In genomic region chr4:105859233-105859632, GRCh38 we compare ENCODE assay signal across 13 cellular contexts. TPM values are rescaled to one million over a fixed set of nuclear protein-coding genes. Genes with fewer than 3 reads are reported as not detected.
DNase-seq lines count a peak whose midpoint lies in the region; ATAC-seq, FAIRE-seq and TF ChIP-seq lines count a peak whose summit lies in the region.
"Had no signal": no experiment of that assay in that cellular context is flagged by ENCODE, and none has a peak within 500 bp of the region (broad histone marks: within the 10 kb centered on the region; RNA-seq: fewer than 3 reads in every experiment).

No MANE protein-coding gene starts in this region.

- ATAC-seq in effector memory CD8-positive, alpha-beta T cell (replicated peaks) = no peak
- ATAC-seq in HG03378 (IDR thresholded peaks at IDR 0.05; ENCODE audit: unreplicated experiment) = no peak
- ATAC-seq: body of pancreas, heart left ventricle had no signal

- no peak for TF ChIP-seq POLR2A in endothelial cell of umbilical vein (IDR thresholded peaks at IDR 0.05; ENCODE audit: low read depth, low read length)

- dilution Hi-C loops in endothelial cell of umbilical vein (cut with MboI; ENCODE audit: extremely low pct_ligation_motif_present, low sequenced_read_pairs) = no loop called here

- POLR2A ChIA-PET in endothelial cell of umbilical vein (lab: Charles Lee) = no interaction called here

- peaks cover 12 to 32% of the 10 kb centered on the region in 2 donors for H3K9me3 Mint-ChIP-seq in effector memory CD8-positive, alpha-beta T cell

- H3K36me3 ChIP-seq in endothelial cell of umbilical vein (ENCODE audit: control insufficient read depth in 2 of 2, extremely low read depth in 1 of 2, insufficient read depth in 2 of 2, low read length in 2 of 2) = no peaks in the 10 kb centered on the region
- H3K36me3 ChIP-seq: heart left ventricle had no signal

- H3K4me3 Mint-ChIP-seq in effector memory CD8-positive, alpha-beta T cell = no peak overlapping the region

- peaks cover 3% of the 10 kb centered on the region for H3K4me1 ChIP-seq in endothelial cell of umbilical vein (ENCODE audit: control insufficient read depth, extremely low read depth, insufficient read depth, low read length)
- H3K4me1 ChIP-seq: body of pancreas, heart left ventricle had no signal

- FAIRE-seq in endothelial cell of umbilical vein (lab: Jason Lieb, UNC) = no peak

- CTCF ChIA-PET in endothelial cell of umbilical vein (lab: Charles Lee) = no interaction called here

- no peaks in the 10 kb centered on the region for H3K9me1 ChIP-seq in endothelial cell of umbilical vein (replicated peaks; ENCODE audit: control insufficient read depth, extremely low read depth, insufficient read depth, low read length)

- no peak overlapping the region for H3K9ac ChIP-seq in endothelial cell of umbilical vein (replicated peaks; ENCODE audit: extremely low read depth, insufficient read depth, low read length)

- intact Hi-C loops in endothelial cell of umbilical vein (cut with micrococcal nuclease) = no loop called here

- H3K9me3 ChIP-seq in endothelial cell of umbilical vein (replicated peaks; ENCODE audit: control insufficient read depth, insufficient read depth, low read length) = no peaks in the 10 kb centered on the region

- H3K4me2 ChIP-seq in endothelial cell of umbilical vein (ENCODE audit: insufficient read depth, low read length) = no peak overlapping the region

- no peaks in the 10 kb centered on the region for H3K27me3 ChIP-seq in endothelial cell of umbilical vein (ENCODE audit: control insufficient read depth in 2 of 2, insufficient read depth in 2 of 2, low read length in 2 of 2)
- H3K27me3 ChIP-seq: body of pancreas, heart left ventricle had no signal

- no peaks in the 10 kb centered on the region for H3K36me3 Mint-ChIP-seq in effector memory CD8-positive, alpha-beta T cell (ENCODE audit: insufficient read depth)

- peak; percentile 9 for DNase-seq in GM10266 (ENCODE audit: extremely low spot score)
- DNase-seq in LoVo (ENCODE audit: low spot score) = peak; percentile 64
- DNase-seq in endothelial cell of umbilical vein (ENCODE audit: low read depth, low spot score) = peak; percentile 59
- peak; percentile 6 for DNase-seq in retinal pigment epithelial cell (ENCODE audit: low read depth)
- no peak for DNase-seq in DMS79 (lab: John Stamatoyannopoulos, UW)
- no peak for DNase-seq in effector memory CD8-positive, alpha-beta T cell
- DNase-seq in activated CD8-positive, alpha-beta memory T cell treated with anti-CD3 and anti-CD28 coated beads, Interleukin-2, amount 50 U/mL, for 4 hours = no peak
- DNase-seq: activated CD4-positive, alpha-beta T cell treated with anti-CD3 and anti-CD28 coated beads, Interleukin-2, amount 50 U/mL, for 48 hours; body of pancreas; heart left ventricle; NCI-H2029 treated with DMSO at 0.1 percent for 48 hours; stimulated activated CD4-positive, alpha-beta T cell treated with anti-CD3 and anti-CD28 coated beads, Interleukin-1b, Interleukin-23, amount 100 ng/mL, for 48 hours had no signal

- no peak overlapping the region for H3K27ac ChIP-seq in endothelial cell of umbilical vein (ENCODE audit: insufficient read depth, low read depth, low read length)
- H3K27ac ChIP-seq: body of pancreas, heart left ventricle had no signal

- H3K27ac Mint-ChIP-seq in effector memory CD8-positive, alpha-beta T cell = no peak overlapping the region

- no peak overlapping the region for H2AFZ ChIP-seq in endothelial cell of umbilical vein (ENCODE audit: low read depth, low read length)

- H3K4me3 ChIP-seq in endothelial cell of umbilical vein (replicated peaks in 1 of 3; ENCODE audit: insufficient read depth in 1 of 3, low read depth in 1 of 3, low read length in 3 of 3) (no peak overlapping the region), retinal pigment epithelial cell (ENCODE audit: low read length) (no peak overlapping the region)
- H3K4me3 ChIP-seq: body of pancreas, heart left ventricle had no signal

- no peaks in the 10 kb centered on the region for H3K79me2 ChIP-seq in endothelial cell of umbilical vein (ENCODE audit: control insufficient read depth, insufficient read depth, low read length)

- no TSS peak for BruUV-seq in endothelial cell of umbilical vein (replicated peaks; lab: Mats Ljungman, UMichigan)

- TF ChIP-seq CTCF in GM10266 (IDR thresholded peaks at IDR 0.05; ENCODE audit: control insufficient read depth, insufficient read depth, low read depth, missing control alignments) (no peak), endothelial cell of umbilical vein (IDR thresholded peaks at IDR 0.05; ENCODE audit: extremely low read depth in 1 of 2, insufficient read depth in 1 of 2, low read depth in 1 of 2, low read length in 2 of 2) (no peak), retinal pigment epithelial cell (conservative IDR thresholded peaks at IDR 0.05; ENCODE audit: low read depth, low read length) (no peak)

- no peaks in the 10 kb centered on the region for H4K20me1 ChIP-seq in endothelial cell of umbilical vein (replicated peaks; ENCODE audit: control insufficient read depth, extremely low read depth, insufficient read depth, low read length)

- H3K27me3 Mint-ChIP-seq in effector memory CD8-positive, alpha-beta T cell = no peaks in the 10 kb centered on the region

- H3K4me1 Mint-ChIP-seq in effector memory CD8-positive, alpha-beta T cell (ENCODE audit: low read depth in 2 of 2) = no peaks in the 10 kb centered on the region

TF ChIP-seq in endothelial cell of umbilical vein, 7 proteins besides CTCF, POLR2A, EP300 and RAD21:
- TF ChIP-seq, protein P1, sequence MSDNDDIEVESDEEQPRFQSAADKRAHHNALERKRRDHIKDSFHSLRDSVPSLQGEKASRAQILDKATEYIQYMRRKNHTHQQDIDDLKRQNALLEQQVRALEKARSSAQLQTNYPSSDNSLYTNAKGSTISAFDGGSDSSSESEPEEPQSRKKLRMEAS (IDR thresholded peaks at IDR 0.05; ENCODE audit: insufficient read depth, insufficient read length) = no peak
- peak; percentile 57 for TF ChIP-seq JUN (IDR thresholded peaks at IDR 0.05; ENCODE audit: borderline replicate concordance, insufficient read depth, insufficient read length, low read depth)
- TF ChIP-seq FOS (IDR thresholded peaks at IDR 0.05; ENCODE audit: borderline replicate concordance, insufficient read depth, low read length) = peak; percentile 75

RNA-seq across cellular contexts. Expression of gene NPNT, which starts 36.0 kb away (rescaled TPM):
- total RNA-seq in endothelial cell of umbilical vein = not detected in 2 replicates
- polyA plus RNA-seq in endothelial cell of umbilical vein = not detected in 2 replicates
- not detected in 2 replicates for polyA plus RNA-seq in endothelial cell of umbilical vein (2011; cell fraction: cytosol; rRNA removed)
- polyA plus RNA-seq in endothelial cell of umbilical vein (2011; cell fraction: nucleus; rRNA removed) = 0.11 TPM in 1 of 2 replicates, not detected in the other
- polyA plus RNA-seq in endothelial cell of umbilical vein (2012) = not detected in 2 replicates
- polyA minus RNA-seq in endothelial cell of umbilical vein = not detected in 2 replicates
- not detected for polyA minus RNA-seq in endothelial cell of umbilical vein (2011; cell fraction: cytosol; rRNA and poly(A)+ RNA removed)
- polyA minus RNA-seq in endothelial cell of umbilical vein (2011; cell fraction: nucleus; rRNA and poly(A)+ RNA removed) = not detected in 2 replicates

Comparison
In these comparisons a context has a peak if more than half of its experiments do, and no peak if none do; other contexts are left out.
1. DNase-seq: peak in GM10266 (single experiment), LoVo (single experiment), endothelial cell of umbilical vein (single experiment) and retinal pigment epithelial cell (single experiment); none in DMS79 (single experiment), effector memory CD8-positive, alpha-beta T cell (0 of 3) and activated CD8-positive, alpha-beta memory T cell treated with anti-CD3 and anti-CD28 coated beads, Interleukin-2, amount 50 U/mL, for 4 hours (single experiment).